In genomic region chr9:128625391-128626145, GRCh38 we compare ENCODE assay signal across 18 cellular contexts. TPM values are rescaled to one million over a fixed set of nuclear protein-coding genes. Genes with fewer than 3 reads are reported as not detected.
DNase-seq lines count a peak whose midpoint lies in the region; ATAC-seq and TF ChIP-seq lines count a peak whose summit lies in the region.
"Had no signal": no experiment of that assay in that cellular context is flagged by ENCODE, and none has a peak within 500 bp of the region (broad histone marks: within the 10 kb centered on the region; RNA-seq: fewer than 3 reads in every experiment).

No MANE protein-coding gene starts in this region.

- no peaks in the 10 kb centered on the region for H3K27me3 ChIP-seq in right cardiac atrium (ENCODE audit: control insufficient read depth, insufficient read depth)
- no peaks in the 10 kb centered on the region for H3K27me3 ChIP-seq in adrenal gland
- no peaks in the 10 kb centered on the region for H3K27me3 ChIP-seq in lower lobe of right lung (ENCODE audit: low read depth)
- H3K27me3 ChIP-seq in Karpas-422 (ENCODE audit: low read length), result no peaks in the 10 kb centered on the region
- H3K27me3 ChIP-seq: right atrium auricular region, vagina had no signal

- H3K9me2 ChIP-seq in Karpas-422 (replicated peaks; ENCODE audit: insufficient read depth, low read length), result no peaks in the 10 kb centered on the region

- no peak overlapping the region for H2AFZ ChIP-seq in Karpas-422 (ENCODE audit: low read length)

- no peak for ATAC-seq in right cardiac atrium
- no peak for ATAC-seq in Right ventricle myocardium superior (ENCODE audit: poor library complexity)
- no peak for ATAC-seq in lower lobe of right lung
- ATAC-seq in GM18520 (IDR thresholded peaks at IDR 0.05; ENCODE audit: unreplicated experiment), result no peak

- H3K36me3 ChIP-seq in adrenal gland (replicated peaks in 1 of 2), result peaks cover 0 to 98% of the 10 kb centered on the region in 2 donors
- peaks cover 100% of the 10 kb centered on the region for H3K36me3 ChIP-seq in lower lobe of right lung
- peaks cover 11% of the 10 kb centered on the region; the same call in 1 of the 2 replicates for H3K36me3 ChIP-seq in Karpas-422 (ENCODE audit: insufficient read depth, low read length)

- no peaks in the 10 kb centered on the region for H3K9me3 ChIP-seq in right cardiac atrium (ENCODE audit: control insufficient read depth, low read length)
- no peaks in the 10 kb centered on the region for H3K9me3 ChIP-seq in adrenal gland (replicated peaks in 1 of 3)
- H3K9me3 ChIP-seq in lower lobe of right lung, result no peaks in the 10 kb centered on the region
- no peaks in the 10 kb centered on the region for H3K9me3 ChIP-seq in Karpas-422 (ENCODE audit: low read length)
- H3K9me3 ChIP-seq: right atrium auricular region, vagina had no signal

- TF ChIP-seq CTCF in adrenal gland (IDR thresholded peaks at IDR 0.05), result no peak
- no peak for TF ChIP-seq CTCF in lower lobe of right lung (IDR thresholded peaks at IDR 0.05)

- intact Hi-C loops in right cardiac atrium (cut with DNase I), result no loop called here
- intact Hi-C loops in Right ventricle myocardium superior (cut with DNase I), result no loop called here
- intact Hi-C loops in adrenal gland (cut with DNase I), result no loop called here
- intact Hi-C loops in lower lobe of right lung (cut with DNase I), result no loop called here

- peaks cover 3% of the 10 kb centered on the region for H3K4me1 ChIP-seq in right cardiac atrium (ENCODE audit: control insufficient read depth, insufficient read depth, low read length)
- peaks cover 27 to 39% of the 10 kb centered on the region in 2 donors for H3K4me1 ChIP-seq in adrenal gland (replicated peaks in 1 of 2)
- H3K4me1 ChIP-seq in lower lobe of right lung, result peaks cover 6% of the 10 kb centered on the region
- H3K4me1 ChIP-seq in Karpas-422 (ENCODE audit: low read length), result no peaks in the 10 kb centered on the region

- no peak overlapping the region for H3K4me2 ChIP-seq in Karpas-422 (ENCODE audit: low read depth, low read length, poor library complexity, severe bottlenecking)

- WGBS in right cardiac atrium, result 76% methylated on average over 20 of the region's 20 CpGs
- WGBS in adrenal gland, 4 donors, result 42 to 47% (median 45%) methylated on average over 10 to 20 of the region's 20 CpGs

- TF ChIP-seq POLR2A in adrenal gland (IDR thresholded peaks at IDR 0.05), result peak in 1 of 2 donors; percentile 57

- no peak overlapping the region for H3K9ac ChIP-seq in Karpas-422 (ENCODE audit: low read length)

- no peaks in the 10 kb centered on the region for H4K20me1 ChIP-seq in Karpas-422 (ENCODE audit: insufficient read depth, low read depth, low read length)

- no peak overlapping the region for H3K27ac ChIP-seq in right cardiac atrium (ENCODE audit: low read length)
- peak overlapping the region; percentile 33 to 88 (median 74) for H3K27ac ChIP-seq in adrenal gland
- no peak overlapping the region for H3K27ac ChIP-seq in lower lobe of right lung
- no peak overlapping the region for H3K27ac ChIP-seq in Karpas-422 (ENCODE audit: low read length)
- H3K27ac ChIP-seq: HL-60, vagina had no signal

- no peaks in the 10 kb centered on the region for H3K79me2 ChIP-seq in Karpas-422 (ENCODE audit: low read length)

- H3K4me3 ChIP-seq in right cardiac atrium (ENCODE audit: low read length) (no peak overlapping the region), adrenal gland (no peak overlapping the region), lower lobe of right lung (no peak overlapping the region), Karpas-422 (ENCODE audit: low read length) (no peak overlapping the region)
- H3K4me3 ChIP-seq: right atrium auricular region, vagina had no signal

- peak in 2 of 3 donors; percentile 51 to 61 for DNase-seq in right cardiac atrium
- no peak for DNase-seq in Right ventricle myocardium superior
- DNase-seq in adrenal gland, result peak; percentile 82 to 94 (median 92)
- DNase-seq in lower lobe of right lung, result peak; percentile 42
- no peak for DNase-seq in dermis blood vessel endothelial cell
- DNase-seq in Karpas-422, result no peak
- no peak for DNase-seq in hepatic stellate cell (ENCODE audit: low spot score)
- DNase-seq: activated CD4-positive, alpha-beta T cell treated with anti-CD3 and anti-CD28 coated beads, Interleukin-2, amount 50 U/mL, for 1 hour; cortex of kidney; DMS 273 treated with DMSO at 0.1 percent for 48 hours; NCI-H187; NCI-H524 treated with DMSO at 0.1 percent for 48 hours; stimulated activated CD4-positive, alpha-beta T cell treated with anti-CD3 and anti-CD28 coated beads, Interleukin-4, amount 100 ng/mL, for 24 hours; T1000 had no signal

RNA-seq across cellular contexts. Expression of gene DYNC2I2, which starts 31.1 kb away (rescaled TPM):
- 10 to 100 TPM; 13.5 to 25.6 (median 18.5) TPM for total RNA-seq in right cardiac atrium
- 30.2 TPM for polyA plus RNA-seq in right cardiac atrium
- total RNA-seq in Right ventricle myocardium superior, result 40.0 TPM
- total RNA-seq in adrenal gland, result 100 to 1,000 TPM in 2 of 8 donors, 10 to 100 TPM in 6; 23.1 to 192 (median 83.2) TPM
- 100 to 1,000 TPM in 1 of 3 donors, 10 to 100 TPM in 1, 1 to 10 TPM in 1; 7.5 to 119 (median 91.6) TPM for polyA plus RNA-seq in adrenal gland
- total RNA-seq in lower lobe of right lung, result 37.3 TPM
- 49.7 and 95.8 TPM in 2 replicates for total RNA-seq in dermis blood vessel endothelial cell
- 38.9 and 73.2 TPM in 2 replicates for total RNA-seq in Karpas-422 (2014; rRNA removed; shearing (Covaris generic); ENCODE audit: low replicate concordance)

Comparison
In these comparisons a context has a peak if more than half of its experiments do, and no peak if none do; other contexts are left out.
1. DNase-seq: peak in right cardiac atrium (2 of 3), adrenal gland (7 of 7) and lower lobe of right lung (single experiment); none in Right ventricle myocardium superior (single experiment), dermis blood vessel endothelial cell (single experiment), Karpas-422 (single experiment) and hepatic stellate cell (single experiment).
2. H3K27ac ChIP-seq: peak in adrenal gland (5 of 5); none in right cardiac atrium (single experiment), lower lobe of right lung (single experiment) and Karpas-422 (single experiment).